In genomic region chr9:129291041-129291501, GRCh38 we compare ENCODE assay signal across 28 cellular contexts.
A peak's percentile ranks its signal among the peaks of the same experiment; 100 is the strongest.
DNase-seq lines count a peak whose midpoint lies in the region; ATAC-seq, FAIRE-seq and TF ChIP-seq lines count a peak whose summit lies in the region.
"Had no signal": no experiment of that assay in that cellular context is flagged by ENCODE, and none has a peak within 500 bp of the region (broad histone marks: within the 10 kb centered on the region; RNA-seq: fewer than 3 reads in every experiment).

No MANE protein-coding gene starts in this region.

- H3K4me1 Mint-ChIP-seq in activated CD4-positive, alpha-beta memory T cell treated with anti-CD3 and anti-CD28 coated beads, Interleukin-2, amount 10 ng/mL, durations not matched to agents 7 days and 5 days, result no peaks in the 10 kb centered on the region
- no peaks in the 10 kb centered on the region for H3K4me1 Mint-ChIP-seq in activated CD4-positive, alpha-beta memory T cell treated with anti-CD3 and anti-CD28 coated beads for 36 hours (ENCODE audit: low read depth)
- no peaks in the 10 kb centered on the region for H3K4me1 Mint-ChIP-seq in T-helper 17 cell
- H3K4me1 Mint-ChIP-seq: activated naive CD8-positive, alpha-beta T cell treated with anti-CD3 and anti-CD28 coated beads, Interleukin-2, amount 10 ng/mL, durations not matched to agents 7 days and 5 days; central memory CD8-positive, alpha-beta T cell had no signal

- H3K9ac ChIP-seq in kidney (ENCODE audit: low read length in 2 of 2), result no peak overlapping the region
- H3K9ac ChIP-seq: GM23248 had no signal

- TF ChIP-seq EP300 in sigmoid colon (IDR thresholded peaks at IDR 0.05), result no peak

- intact Hi-C loops in activated CD4-positive, alpha-beta memory T cell treated with anti-CD3 and anti-CD28 coated beads for 36 hours (cut with micrococcal nuclease), result no loop called here
- intact Hi-C loops in kidney (cut with DNase I) (no loop called here), sigmoid colon (cut with DNase I) (no loop called here)

- H3K9me3 Mint-ChIP-seq in activated CD4-positive, alpha-beta memory T cell treated with anti-CD3 and anti-CD28 coated beads, Interleukin-2, amount 10 ng/mL, durations not matched to agents 7 days and 5 days, result peaks cover 5% of the 10 kb centered on the region
- no peaks in the 10 kb centered on the region for H3K9me3 Mint-ChIP-seq in activated CD4-positive, alpha-beta memory T cell treated with anti-CD3 and anti-CD28 coated beads for 36 hours
- H3K9me3 Mint-ChIP-seq: activated T-cell treated with anti-CD3 and anti-CD28 coated beads, Interleukin-2, amount 50 U/mL, for 72 hours; central memory CD8-positive, alpha-beta T cell had no signal

- no peak overlapping the region for H3K4me3 Mint-ChIP-seq in activated CD4-positive, alpha-beta memory T cell treated with anti-CD3 and anti-CD28 coated beads, Interleukin-2, amount 10 ng/mL, durations not matched to agents 7 days and 5 days
- no peak overlapping the region for H3K4me3 Mint-ChIP-seq in activated CD4-positive, alpha-beta memory T cell treated with anti-CD3 and anti-CD28 coated beads for 36 hours
- H3K4me3 Mint-ChIP-seq in T-helper 17 cell, result no peak overlapping the region
- H3K4me3 Mint-ChIP-seq: activated naive CD8-positive, alpha-beta T cell treated with anti-CD3 and anti-CD28 coated beads, Interleukin-2, amount 10 ng/mL, durations not matched to agents 7 days and 5 days; activated T-cell treated with anti-CD3 and anti-CD28 coated beads, Interleukin-2, amount 50 U/mL, for 72 hours; CD8-positive, alpha-beta T cell; central memory CD8-positive, alpha-beta T cell; HFFc6; memory B cell; T-helper 2 cell treated with Interferon-gamma antibody and Interleukin-4, amounts not matched to agents 5 μg/mL and 100 μg/mL, for 36 hours had no signal

- POLR2A ChIA-PET in activated CD4-positive, alpha-beta memory T cell treated with anti-CD3 and anti-CD28 coated beads, Interleukin-2, amount 10 ng/mL, durations not matched to agents 7 days and 5 days (lab: Charles Lee), result no interaction called here
- POLR2A ChIA-PET in activated CD4-positive, alpha-beta memory T cell treated with anti-CD3 and anti-CD28 coated beads for 36 hours (lab: Charles Lee), result no interaction called here

- peaks cover 3% of the 10 kb centered on the region for H3K36me3 Mint-ChIP-seq in activated CD4-positive, alpha-beta memory T cell treated with anti-CD3 and anti-CD28 coated beads, Interleukin-2, amount 10 ng/mL, durations not matched to agents 7 days and 5 days (ENCODE audit: low read depth)
- H3K36me3 Mint-ChIP-seq in activated CD4-positive, alpha-beta memory T cell treated with anti-CD3 and anti-CD28 coated beads for 36 hours, result no peaks in the 10 kb centered on the region
- no peaks in the 10 kb centered on the region for H3K36me3 Mint-ChIP-seq in T-helper 17 cell (ENCODE audit: low read depth)
- H3K36me3 Mint-ChIP-seq: activated naive CD8-positive, alpha-beta T cell treated with anti-CD3 and anti-CD28 coated beads, Interleukin-2, amount 10 ng/mL, durations not matched to agents 7 days and 5 days; CD8-positive, alpha-beta T cell; memory B cell had no signal

- H3K4me3 ChIP-seq in kidney (ENCODE audit: low read length in 2 of 2) (no peak overlapping the region), sigmoid colon (no peak overlapping the region)
- H3K4me3 ChIP-seq: GM23248 had no signal

- no peaks in the 10 kb centered on the region for H3K4me1 ChIP-seq in kidney (ENCODE audit: control insufficient read depth in 1 of 2, insufficient read depth in 1 of 2, low read depth in 1 of 2, low read length in 2 of 2)
- H3K4me1 ChIP-seq in sigmoid colon, result no peaks in the 10 kb centered on the region

- WGBS in sigmoid colon, 2 donors, result 79 to 80% methylated on average over 11 of the region's 11 CpGs

- no peak for TF ChIP-seq POLR2A in sigmoid colon (IDR thresholded peaks at IDR 0.05)

- H3K27ac ChIP-seq in kidney (ENCODE audit: low read depth in 2 of 2, low read length in 2 of 2) (no peak overlapping the region), sigmoid colon (no peak overlapping the region)
- H3K27ac ChIP-seq: GM23248, VCaP had no signal

- no peak for ATAC-seq in T-helper 17 cell
- ATAC-seq: activated T-cell treated with anti-CD3 and anti-CD28 coated beads, Interleukin-2, amount 50 U/mL, for 72 hours; CD8-positive, alpha-beta T cell; stimulated activated naive CD8-positive, alpha-beta T cell treated with anti-CD3 and anti-CD28 coated beads, Interleukin-15, Interleukin-2, amounts not matched to agents 100 U/mL and 50 U/mL, for 24 hours had no signal

- H3K27me3 Mint-ChIP-seq in activated CD4-positive, alpha-beta memory T cell treated with anti-CD3 and anti-CD28 coated beads, Interleukin-2, amount 10 ng/mL, durations not matched to agents 7 days and 5 days, result peaks cover 6% of the 10 kb centered on the region
- H3K27me3 Mint-ChIP-seq in activated CD4-positive, alpha-beta memory T cell treated with anti-CD3 and anti-CD28 coated beads for 36 hours, result no peaks in the 10 kb centered on the region
- H3K27me3 Mint-ChIP-seq in T-helper 17 cell, result no peaks in the 10 kb centered on the region
- H3K27me3 Mint-ChIP-seq: central memory CD8-positive, alpha-beta T cell had no signal

- CTCF ChIA-PET in activated CD4-positive, alpha-beta memory T cell treated with anti-CD3 and anti-CD28 coated beads, Interleukin-2, amount 10 ng/mL, durations not matched to agents 7 days and 5 days (lab: Charles Lee), result interaction anchor here (1.0 kb wide), 1 partner anchor 26 kb away, joined by 3 read pairs; no protein-coding TSS in a partner anchor
- CTCF ChIA-PET in activated CD4-positive, alpha-beta memory T cell treated with anti-CD3 and anti-CD28 coated beads for 36 hours (lab: Charles Lee), result no interaction called here

- TF ChIP-seq CTCF in kidney (IDR thresholded peaks at IDR 0.05; ENCODE audit: borderline replicate concordance, extremely low read depth, insufficient read depth) (no peak), sigmoid colon (IDR thresholded peaks at IDR 0.05) (no peak)

- peak; percentile 12 for DNase-seq in activated CD4-positive, alpha-beta memory T cell treated with anti-CD3 and anti-CD28 coated beads, Interleukin-2, amount 10 ng/mL, durations not matched to agents 7 days and 5 days
- DNase-seq in activated CD4-positive, alpha-beta memory T cell treated with anti-CD3 and anti-CD28 coated beads for 36 hours, result no peak
- no peak for DNase-seq in T-helper 17 cell
- peak; percentile 49 for DNase-seq in kidney
- peak; percentile 41 for DNase-seq in sigmoid colon
- DNase-seq in midbrain (lab: John Stamatoyannopoulos, UW), result no peak
- DNase-seq in NCI-H2171 (lab: John Stamatoyannopoulos, UW), result no peak
- DNase-seq in OCI-M1 (lab: John Stamatoyannopoulos, UW), result no peak
- DNase-seq: 8988T; activated CD4-positive, alpha-beta T cell treated with anti-CD3 and anti-CD28 coated beads, Interleukin-2, amount 50 U/mL, for 4 hours; activated T-cell treated with anti-CD3 and anti-CD28 coated beads, Interleukin-2, amount 50 U/mL, for 72 hours; AML-193; CD8-positive, alpha-beta T cell; GM23248; HFFc6; NCI-H1105 treated with DMSO at 0.1 percent for 48 hours; NCI-H2081; NCI-H345; retina; stimulated activated CD4-positive, alpha-beta T cell treated with anti-CD3 and anti-CD28 coated beads, Interleukin-12 subunit alpha, Interleukin-12 subunit beta, amount 100 ng/mL, for 4 hours; stimulated activated CD4-positive, alpha-beta T cell treated with anti-CD3 and anti-CD28 coated beads, Interleukin-4, amount 100 ng/mL, for 4 hours; stimulated activated naive CD8-positive, alpha-beta T cell treated with anti-CD3 and anti-CD28 coated beads, Interleukin-15, Interleukin-2, amounts not matched to agents 100 U/mL and 50 U/mL, for 24 hours had no signal

- H3K27me3 ChIP-seq in sigmoid colon, result no peaks in the 10 kb centered on the region

- H3K9me3 ChIP-seq in T-helper 17 cell (ENCODE audit: control insufficient read depth, low read length, poor library complexity, severe bottlenecking), result no peaks in the 10 kb centered on the region
- H3K9me3 ChIP-seq in kidney (ENCODE audit: control insufficient read depth in 1 of 2, low read length in 2 of 2), result no peaks in the 10 kb centered on the region
- no peaks in the 10 kb centered on the region for H3K9me3 ChIP-seq in sigmoid colon

- no peak overlapping the region for H3K27ac Mint-ChIP-seq in activated CD4-positive, alpha-beta memory T cell treated with anti-CD3 and anti-CD28 coated beads, Interleukin-2, amount 10 ng/mL, durations not matched to agents 7 days and 5 days
- no peak overlapping the region for H3K27ac Mint-ChIP-seq in activated CD4-positive, alpha-beta memory T cell treated with anti-CD3 and anti-CD28 coated beads for 36 hours
- peak overlapping the region; percentile 29 for H3K27ac Mint-ChIP-seq in T-helper 17 cell
- H3K27ac Mint-ChIP-seq: activated naive CD8-positive, alpha-beta T cell treated with anti-CD3 and anti-CD28 coated beads, Interleukin-2, amount 10 ng/mL, durations not matched to agents 7 days and 5 days; activated T-cell treated with anti-CD3 and anti-CD28 coated beads, Interleukin-2, amount 50 U/mL, for 72 hours; CD8-positive, alpha-beta T cell; HFFc6; memory B cell; T-helper 2 cell treated with Interferon-gamma antibody and Interleukin-4, amounts not matched to agents 5 μg/mL and 100 μg/mL, for 36 hours had no signal

- no peak for FAIRE-seq in kidney (lab: Jason Lieb, UNC)
- FAIRE-seq: G401.6 had no signal

- H3K36me3 ChIP-seq in kidney (ENCODE audit: control insufficient read depth in 1 of 2, insufficient read depth in 2 of 2, low read length in 2 of 2) (peaks cover 0 to 3% of the 10 kb centered on the region in 2 donors), sigmoid colon (no peaks in the 10 kb centered on the region)

Comparison
In these comparisons a context has a peak if more than half of its experiments do, and no peak if none do; other contexts are left out.
1. DNase-seq: peak in activated CD4-positive, alpha-beta memory T cell treated with anti-CD3 and anti-CD28 coated beads, Interleukin-2, amount 10 ng/mL, durations not matched to agents 7 days and 5 days (single experiment), kidney (single experiment) and sigmoid colon (single experiment); none in activated CD4-positive, alpha-beta memory T cell treated with anti-CD3 and anti-CD28 coated beads for 36 hours (single experiment), T-helper 17 cell (0 of 3), midbrain (single experiment), NCI-H2171 (single experiment) and OCI-M1 (single experiment).